1 cellular context compared by ENCODE assay signal in genomic region chr16:67659675-67660563, GRCh38.
A peak's percentile ranks its signal among the peaks of the same experiment; 100 is the strongest.
TF ChIP-seq lines count a peak whose summit lies in the region.

ACD (minus strand) TSS chr16:67660260; CDS start chr16:67660220, 40 bp downstream.

TF ChIP-seq in HepG2, 621 proteins besides CTCF, POLR2A, EP300 and RAD21 (continued from another document and continues in another):
- no peak for TF ChIP-seq RERE (CRISPR knock-in tag; IDR thresholded peaks at IDR 0.05; ENCODE audit: low read depth)
- TF ChIP-seq CENPX (CRISPR knock-in tag; IDR thresholded peaks at IDR 0.05): no peak
- no peak for TF ChIP-seq NR2F6 (IDR thresholded peaks at IDR 0.05)
- no peak for TF ChIP-seq NR2F6 (CRISPR knock-in tag; IDR thresholded peaks at IDR 0.05)
- TF ChIP-seq GRHL1 (CRISPR knock-in tag; conservative IDR thresholded peaks at IDR 0.05): no peak
- TF ChIP-seq TCF7 (IDR thresholded peaks at IDR 0.05; ENCODE audit: low read depth): no peak
- peak; percentile 64; the same call in 1 of the 2 replicates for TF ChIP-seq GATA4 (IDR thresholded peaks at IDR 0.05; ENCODE audit: borderline replicate concordance, low read depth)
- TF ChIP-seq HDAC6 (IDR thresholded peaks at IDR 0.05; ENCODE audit: low read depth, low read length): no peak
- no peak for TF ChIP-seq EHMT2 (IDR thresholded peaks at IDR 0.05; ENCODE audit: borderline replicate concordance, low read depth, low read length)
- no peak for TF ChIP-seq PREB (CRISPR knock-in tag; IDR thresholded peaks at IDR 0.05)
- peak; percentile 68; the same call in 1 of the 2 replicates for TF ChIP-seq FOXO1 (CRISPR knock-in tag; IDR thresholded peaks at IDR 0.05)
- TF ChIP-seq ZNF777 (CRISPR knock-in tag; IDR thresholded peaks at IDR 0.05): peak; percentile 83
- no peak for TF ChIP-seq NFE2L2 (IDR thresholded peaks at IDR 0.05; ENCODE audit: low read length)
- no peak for TF ChIP-seq ARID3A (IDR thresholded peaks at IDR 0.05; ENCODE audit: low read depth, low read length)
- no peak for TF ChIP-seq PRPF4 (IDR thresholded peaks at IDR 0.05; ENCODE audit: low read depth, low read length, poor library complexity, severe bottlenecking)
- peak; percentile 62; the same call in 1 of the 2 replicates for TF ChIP-seq AKNA (CRISPR knock-in tag; IDR thresholded peaks at IDR 0.05; ENCODE audit: borderline replicate concordance)
- TF ChIP-seq AFF4 (CRISPR knock-in tag; IDR thresholded peaks at IDR 0.05): no peak
- peak; percentile 91 for TF ChIP-seq YEATS2 (CRISPR knock-in tag; IDR thresholded peaks at IDR 0.05; ENCODE audit: borderline replicate concordance)
- no peak for TF ChIP-seq ZNF276 (CRISPR knock-in tag; IDR thresholded peaks at IDR 0.05; ENCODE audit: low read depth)
- TF ChIP-seq ZNF329 (CRISPR knock-in tag; IDR thresholded peaks at IDR 0.05; ENCODE audit: low read depth): no peak
- TF ChIP-seq DBP (CRISPR knock-in tag; IDR thresholded peaks at IDR 0.05; ENCODE audit: not compliant biosample characterization): no peak
- TF ChIP-seq ZNF597 (CRISPR knock-in tag; IDR thresholded peaks at IDR 0.05): no peak
- TF ChIP-seq SSRP1 (CRISPR knock-in tag; IDR thresholded peaks at IDR 0.05): peak; percentile 97
- TF ChIP-seq ZNF629 (CRISPR knock-in tag; conservative IDR thresholded peaks at IDR 0.05): 0 out of 2 replicates have a peak, but pooled peaks have one; percentile 26
- TF ChIP-seq IRX3 (CRISPR knock-in tag; IDR thresholded peaks at IDR 0.05; ENCODE audit: borderline replicate concordance, low read depth): peak; percentile 45; the same call in 1 of the 2 replicates
- TF ChIP-seq AGO1 (IDR thresholded peaks at IDR 0.05; ENCODE audit: low read depth, low read length, poor library complexity, severe bottlenecking): peak; percentile 54
- TF ChIP-seq TBL1XR1 (IDR thresholded peaks at IDR 0.05; ENCODE audit: borderline replicate concordance, low read length, partially characterized antibody): no peak
- TF ChIP-seq ZSCAN22 (CRISPR knock-in tag; IDR thresholded peaks at IDR 0.05): no peak
- TF ChIP-seq ZNF468 (CRISPR knock-in tag; IDR thresholded peaks at IDR 0.05): no peak
